Comparison of ENCODE assay signal across 10 cellular contexts in genomic region chr22:50016988-50017700, GRCh38. TPM values are rescaled to one million over a fixed set of nuclear protein-coding genes. Genes with fewer than 3 reads are reported as not detected.
DNase-seq lines count a peak whose midpoint lies in the region; ATAC-seq and TF ChIP-seq lines count a peak whose summit lies in the region.
"Had no signal": no experiment of that assay in that cellular context is flagged by ENCODE, and none has a peak within 500 bp of the region (broad histone marks: within the 10 kb centered on the region; RNA-seq: fewer than 3 reads in every experiment).

No MANE protein-coding gene starts in this region.

- H3K79me2 ChIP-seq in smooth muscle cell (ENCODE audit: low read depth) = no peaks in the 10 kb centered on the region
- no peaks in the 10 kb centered on the region for H3K79me2 ChIP-seq in MM.1S (ENCODE audit: low read length)

- H3K4me2 ChIP-seq in smooth muscle cell (peak overlapping the region; percentile 6), MM.1S (ENCODE audit: low read depth, low read length) (no peak overlapping the region)

- H3K27me3 Mint-ChIP-seq in CD8-positive, alpha-beta memory T cell = peaks cover 0 to 2% of the 10 kb centered on the region in 2 donors
- H3K27me3 Mint-ChIP-seq in activated T-helper 2 cell treated with anti-CD3 and anti-CD28 coated beads, Interferon-gamma antibody, Interleukin-2, Interleukin-4, amounts not matched to agents 10 μg/mL and 5 μg/mL and 100 μg/mL, durations not matched to agents 14 hours and 24 hours and 36 hours (ENCODE audit: low read depth) = peaks cover 3% of the 10 kb centered on the region
- H3K27me3 Mint-ChIP-seq in mesothelial cell of epicardium (ENCODE audit: low read depth) = peaks cover 52% of the 10 kb centered on the region

- H3K4me1 ChIP-seq in CD8-positive, alpha-beta memory T cell (ENCODE audit: insufficient read depth, low read length) = peaks cover 43% of the 10 kb centered on the region
- H3K4me1 ChIP-seq in smooth muscle cell (ENCODE audit: low read depth) (peaks cover 5% of the 10 kb centered on the region), MM.1S (ENCODE audit: low read length) (no peaks in the 10 kb centered on the region)

- peaks cover 0 to 10% (median 10%) of the 10 kb centered on the region in 3 donors for H3K4me1 Mint-ChIP-seq in CD8-positive, alpha-beta memory T cell
- peaks cover 25% of the 10 kb centered on the region for H3K4me1 Mint-ChIP-seq in activated T-helper 2 cell treated with anti-CD3 and anti-CD28 coated beads, Interferon-gamma antibody, Interleukin-2, Interleukin-4, amounts not matched to agents 10 μg/mL and 5 μg/mL and 100 μg/mL, durations not matched to agents 14 hours and 24 hours and 36 hours (ENCODE audit: low read depth)
- H3K4me1 Mint-ChIP-seq in mesothelial cell of epicardium = peaks cover 3% of the 10 kb centered on the region

- CTCF ChIA-PET in CD8-positive, alpha-beta memory T cell (lab: Charles Lee) = interaction anchor here (1.3 to 1.7 kb wide), 4 partner anchors 13 to 34 kb away, joined by 4 to 8 read pairs (median 4); no protein-coding TSS in a partner anchor

- H3K27ac ChIP-seq in CD8-positive, alpha-beta memory T cell (ENCODE audit: low read depth, low read length) = no peak overlapping the region
- no peak overlapping the region for H3K27ac ChIP-seq in smooth muscle cell (ENCODE audit: low read depth)
- no peak overlapping the region for H3K27ac ChIP-seq in MM.1S (ENCODE audit: low read length)

- 68% methylated on average over 21 of the region's 21 CpGs for WGBS in smooth muscle cell (ENCODE audit: low lambda C conversion rate)

- DNase-seq in CD8-positive, alpha-beta memory T cell = peak in 2 of 5 donors; percentile 29 to 71
- DNase-seq in HT-29 (ENCODE audit: low spot score) (peak; percentile 52), smooth muscle cell (lab: John Stamatoyannopoulos, UW; ENCODE audit: unreplicated experiment) (no peak), UCSD-AML1 (lab: John Stamatoyannopoulos, UW; ENCODE audit: unreplicated experiment) (no peak), MM.1S (no peak), mesothelial cell of epicardium (ENCODE audit: low spot score in 2 of 2, unreplicated experiment in 2 of 2) (no peak)
- no peak for DNase-seq in activated T-helper 2 cell treated with anti-CD3 and anti-CD28 coated beads, Interferon-gamma antibody, Interleukin-2, Interleukin-4, amounts not matched to agents 10 μg/mL and 5 μg/mL and 100 μg/mL, durations not matched to agents 14 hours and 24 hours and 36 hours (ENCODE audit: low spot score)
- DNase-seq: NCI-H748 treated with DMSO at 0.1 percent for 48 hours had no signal

- H3K4me3 ChIP-seq in CD8-positive, alpha-beta memory T cell (ENCODE audit: low read length) = no peak overlapping the region
- H3K4me3 ChIP-seq in smooth muscle cell (no peak overlapping the region), MM.1S (ENCODE audit: low read length) (no peak overlapping the region)

- H3K9me3 ChIP-seq in CD8-positive, alpha-beta memory T cell (ENCODE audit: low read length) = no peaks in the 10 kb centered on the region
- no peaks in the 10 kb centered on the region for H3K9me3 ChIP-seq in smooth muscle cell (replicated peaks; ENCODE audit: low read depth)
- H3K9me3 ChIP-seq in MM.1S (replicated peaks; ENCODE audit: insufficient read depth, low read length) = no peaks in the 10 kb centered on the region

- H3F3A ChIP-seq in smooth muscle cell (ENCODE audit: low read depth) (peaks cover 4% of the 10 kb centered on the region), MM.1S (ENCODE audit: insufficient read depth, low read length) (no peaks in the 10 kb centered on the region)

- ATAC-seq in GM19351 (IDR thresholded peaks at IDR 0.05; ENCODE audit: unreplicated experiment) = no peak

- peaks cover 0 to 1% (median 0%) of the 10 kb centered on the region in 3 donors for H3K36me3 Mint-ChIP-seq in CD8-positive, alpha-beta memory T cell
- H3K36me3 Mint-ChIP-seq in activated T-helper 2 cell treated with anti-CD3 and anti-CD28 coated beads, Interferon-gamma antibody, Interleukin-2, Interleukin-4, amounts not matched to agents 10 μg/mL and 5 μg/mL and 100 μg/mL, durations not matched to agents 14 hours and 24 hours and 36 hours (ENCODE audit: low read depth) = peaks cover 3% of the 10 kb centered on the region
- H3K36me3 Mint-ChIP-seq in mesothelial cell of epicardium = no peaks in the 10 kb centered on the region

- no peaks in the 10 kb centered on the region for H3K36me3 ChIP-seq in CD8-positive, alpha-beta memory T cell (ENCODE audit: insufficient read depth, low read length)
- no peaks in the 10 kb centered on the region for H3K36me3 ChIP-seq in smooth muscle cell (ENCODE audit: low read depth)
- no peaks in the 10 kb centered on the region for H3K36me3 ChIP-seq in MM.1S (replicated peaks; ENCODE audit: insufficient read depth, low read length)

- no peaks in the 10 kb centered on the region for H3K27me3 ChIP-seq in CD8-positive, alpha-beta memory T cell (ENCODE audit: insufficient read depth, low read length, poor library complexity, severe bottlenecking)
- peaks cover 31% of the 10 kb centered on the region for H3K27me3 ChIP-seq in smooth muscle cell (ENCODE audit: low read depth)
- peaks cover 75% of the 10 kb centered on the region for H3K27me3 ChIP-seq in MM.1S (replicated peaks; ENCODE audit: insufficient read depth, low read length)

- TF ChIP-seq CTCF in smooth muscle cell (IDR thresholded peaks at IDR 0.05; ENCODE audit: borderline replicate concordance, insufficient read depth, poor library complexity, severe bottlenecking) = no peak
- TF ChIP-seq CTCF in MM.1S (IDR thresholded peaks at IDR 0.05; ENCODE audit: low read length) = no peak
- TF ChIP-seq CTCF in mesothelial cell of epicardium (IDR thresholded peaks at IDR 0.05; ENCODE audit: unreplicated experiment) = no peak

- H3K4me3 Mint-ChIP-seq in CD8-positive, alpha-beta memory T cell = peak overlapping the region; percentile 19 to 77 (median 73)
- H3K4me3 Mint-ChIP-seq in activated T-helper 2 cell treated with anti-CD3 and anti-CD28 coated beads, Interferon-gamma antibody, Interleukin-2, Interleukin-4, amounts not matched to agents 10 μg/mL and 5 μg/mL and 100 μg/mL, durations not matched to agents 14 hours and 24 hours and 36 hours (ENCODE audit: low read depth) = no peak overlapping the region
- no peak overlapping the region for H3K4me3 Mint-ChIP-seq in mesothelial cell of epicardium
- H3K4me3 Mint-ChIP-seq: CD4-positive, alpha-beta T cell had no signal

- no peak overlapping the region for H3K9ac ChIP-seq in smooth muscle cell (ENCODE audit: low read depth)
- H3K9ac ChIP-seq in MM.1S (ENCODE audit: low read length) = no peak overlapping the region

- H2AFZ ChIP-seq in smooth muscle cell (ENCODE audit: low read depth) = no peak overlapping the region
- H2AFZ ChIP-seq in MM.1S (ENCODE audit: low read length) = no peak overlapping the region

- no peaks in the 10 kb centered on the region for H3K9me3 Mint-ChIP-seq in CD8-positive, alpha-beta memory T cell
- H3K9me3 Mint-ChIP-seq in activated T-helper 2 cell treated with anti-CD3 and anti-CD28 coated beads, Interferon-gamma antibody, Interleukin-2, Interleukin-4, amounts not matched to agents 10 μg/mL and 5 μg/mL and 100 μg/mL, durations not matched to agents 14 hours and 24 hours and 36 hours = peaks cover 4% of the 10 kb centered on the region
- peaks cover 5% of the 10 kb centered on the region for H3K9me3 Mint-ChIP-seq in mesothelial cell of epicardium
- H3K9me3 Mint-ChIP-seq: CD4-positive, alpha-beta T cell had no signal

- H3K27ac Mint-ChIP-seq in CD8-positive, alpha-beta memory T cell = peak overlapping the region; percentile 58 to 96 (median 87)
- peak overlapping the region; percentile 52 for H3K27ac Mint-ChIP-seq in activated T-helper 2 cell treated with anti-CD3 and anti-CD28 coated beads, Interferon-gamma antibody, Interleukin-2, Interleukin-4, amounts not matched to agents 10 μg/mL and 5 μg/mL and 100 μg/mL, durations not matched to agents 14 hours and 24 hours and 36 hours
- no peak overlapping the region for H3K27ac Mint-ChIP-seq in mesothelial cell of epicardium
- H3K27ac Mint-ChIP-seq: CD4-positive, alpha-beta T cell had no signal

- H3K9me2 ChIP-seq in MM.1S (replicated peaks; ENCODE audit: insufficient read depth, low read length) = no peaks in the 10 kb centered on the region

- POLR2A ChIA-PET in CD8-positive, alpha-beta memory T cell (lab: Charles Lee) = no interaction called here

- no peaks in the 10 kb centered on the region for H4K20me1 ChIP-seq in smooth muscle cell (ENCODE audit: low read depth)
- H4K20me1 ChIP-seq in MM.1S (ENCODE audit: insufficient read depth, low read length) = no peaks in the 10 kb centered on the region

- intact Hi-C loops in activated T-helper 2 cell treated with anti-CD3 and anti-CD28 coated beads, Interferon-gamma antibody, Interleukin-2, Interleukin-4, amounts not matched to agents 10 μg/mL and 5 μg/mL and 100 μg/mL, durations not matched to agents 14 hours and 24 hours and 36 hours (cut with micrococcal nuclease) = loop anchor here (5.0 kb wide), 1 partner anchor 85 kb away; no protein-coding TSS in a partner anchor

RNA-seq across cellular contexts. Expression of gene IL17REL, which starts 4.6 kb away (rescaled TPM):
- total RNA-seq in CD8-positive, alpha-beta memory T cell = under 1 TPM; 0.20 to 0.29 TPM
- polyA plus RNA-seq in CD8-positive, alpha-beta memory T cell = not detected
- total RNA-seq in HT-29 (2014; rRNA removed; shearing (Covaris generic)) = 0.03 and 0.13 TPM in 2 replicates
- not detected in 2 replicates for total RNA-seq in activated T-helper 2 cell treated with anti-CD3 and anti-CD28 coated beads, Interferon-gamma antibody, Interleukin-2, Interleukin-4, amounts not matched to agents 10 μg/mL and 5 μg/mL and 100 μg/mL, durations not matched to agents 14 hours and 24 hours and 36 hours
- 0.04 TPM in 1 of 2 replicates, not detected in the other for total RNA-seq in smooth muscle cell
- polyA plus RNA-seq in smooth muscle cell = not detected in 2 replicates
- 0.29 to 0.31 TPM (median 0.31 TPM) in 3 replicates for total RNA-seq in mesothelial cell of epicardium
- total RNA-seq: CD4-positive, alpha-beta T cell had no signal

RNA-seq across cellular contexts. Expression of gene TTLL8, which starts 41.0 kb away (rescaled TPM):
- total RNA-seq in CD8-positive, alpha-beta memory T cell = not detected
- not detected for polyA plus RNA-seq in CD8-positive, alpha-beta memory T cell
- total RNA-seq in HT-29 (2014; rRNA removed; shearing (Covaris generic)) = not detected in 2 replicates
- total RNA-seq in activated T-helper 2 cell treated with anti-CD3 and anti-CD28 coated beads, Interferon-gamma antibody, Interleukin-2, Interleukin-4, amounts not matched to agents 10 μg/mL and 5 μg/mL and 100 μg/mL, durations not matched to agents 14 hours and 24 hours and 36 hours = not detected in 2 replicates
- total RNA-seq in smooth muscle cell (not detected in 2 replicates), mesothelial cell of epicardium (0.11 to 0.44 TPM (median 0.13 TPM) in 3 replicates)
- 0.10 TPM in 1 of 2 replicates, not detected in the other for polyA plus RNA-seq in smooth muscle cell
- total RNA-seq: CD4-positive, alpha-beta T cell had no signal

RNA-seq across cellular contexts. Expression of gene PIM3, which starts 56.6 kb away (rescaled TPM):
- total RNA-seq in CD8-positive, alpha-beta memory T cell = 100 to 1,000 TPM; 202 to 227 TPM
- polyA plus RNA-seq in CD8-positive, alpha-beta memory T cell = 39.3 TPM
- total RNA-seq in HT-29 (2014; rRNA removed; shearing (Covaris generic)) = 161 and 183 TPM in 2 replicates
- 215 TPM in 2 replicates for total RNA-seq in activated T-helper 2 cell treated with anti-CD3 and anti-CD28 coated beads, Interferon-gamma antibody, Interleukin-2, Interleukin-4, amounts not matched to agents 10 μg/mL and 5 μg/mL and 100 μg/mL, durations not matched to agents 14 hours and 24 hours and 36 hours
- total RNA-seq in smooth muscle cell (19.1 and 20.1 TPM in 2 replicates), mesothelial cell of epicardium (57.5 to 62.5 TPM (median 59.8 TPM) in 3 replicates)
- polyA plus RNA-seq in smooth muscle cell = 43.3 and 51.9 TPM in 2 replicates

Comparison
In these comparisons a context has a peak if more than half of its experiments do, and no peak if none do; other contexts are left out.
1. H3K4me3 Mint-ChIP-seq: peak in CD8-positive, alpha-beta memory T cell (7 of 7); none in activated T-helper 2 cell treated with anti-CD3 and anti-CD28 coated beads, Interferon-gamma antibody, Interleukin-2, Interleukin-4, amounts not matched to agents 10 μg/mL and 5 μg/mL and 100 μg/mL, durations not matched to agents 14 hours and 24 hours and 36 hours (single experiment) and mesothelial cell of epicardium (single experiment).